8 cellular contexts compared by ENCODE assay signal in the genomic region with DNA sequence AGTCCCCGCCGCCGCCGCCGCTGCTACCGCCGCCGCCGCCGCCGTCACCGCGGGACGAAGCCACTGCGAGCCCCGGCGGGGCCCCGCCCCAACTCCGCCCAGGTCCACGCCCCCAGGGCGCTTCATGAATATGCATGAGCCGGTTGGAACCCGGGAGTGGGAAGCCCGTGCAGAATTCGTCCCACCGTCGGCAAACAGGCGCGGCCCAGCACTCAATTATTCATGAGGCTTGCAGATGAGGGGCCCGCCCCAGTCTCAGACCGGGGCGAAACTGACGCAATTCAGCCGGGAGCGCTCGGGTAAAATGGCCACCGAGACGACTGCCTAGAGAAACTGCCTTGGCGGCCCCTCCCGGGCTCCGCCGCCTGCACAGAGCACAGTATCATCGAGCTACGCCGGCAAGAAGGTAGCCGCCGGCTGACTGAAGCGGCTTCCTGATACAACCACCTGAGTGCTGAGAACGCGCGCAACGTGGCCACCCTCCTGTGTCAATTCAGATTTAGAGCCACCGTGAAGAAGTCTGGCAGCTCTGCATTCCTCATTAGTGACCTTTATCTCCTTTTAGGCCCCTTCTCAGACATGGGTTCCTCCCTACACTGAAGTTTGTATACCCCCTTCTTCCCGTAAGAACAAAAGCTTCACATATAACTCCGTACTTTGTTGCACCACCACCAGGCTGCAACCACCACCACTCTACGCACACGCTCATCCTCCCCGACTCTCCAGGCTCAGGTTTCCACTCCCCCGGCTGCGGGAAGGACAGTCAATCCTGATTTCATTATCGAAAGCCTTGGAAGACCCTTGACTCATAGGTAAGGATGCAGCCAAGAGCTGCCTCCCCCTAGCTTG. TPM values are rescaled to one million over a fixed set of nuclear protein-coding genes. Genes with fewer than 3 reads are reported as not detected.
A peak's percentile ranks its signal among the peaks of the same experiment; 100 is the strongest.
DNase-seq lines count a peak whose midpoint lies in the region; ATAC-seq and TF ChIP-seq lines count a peak whose summit lies in the region.

Gene TNKS1BP1, minus strand, starts transcription at position 67 of the 849 bp plus-strand sequence. CDS start 3,067 bp downstream, outside the sequence.

- peak within 1 kb of the TSS; percentile 70 to 71 for H3K4me3 ChIP-seq in left lung

- peak; percentile 97 for DNase-seq in NCI-H748 (lab: John Stamatoyannopoulos, UW; ENCODE audit: unreplicated experiment)
- DNase-seq in activated CD4-positive, alpha-beta T cell treated with anti-CD3 and anti-CD28 coated beads, Interleukin-2, amount 50 U/mL, for 48 hours: peak; percentile 91 to 93
- peak; percentile 97 for DNase-seq in dermis blood vessel endothelial cell
- peak; percentile 98 to 99 for DNase-seq in left lung
- peak; percentile 89 for DNase-seq in stimulated activated CD4-positive, alpha-beta T cell treated with anti-CD3 and anti-CD28 coated beads, Interleukin-2, amount 100 ng/mL, for 4 hours (ENCODE audit: low read depth)

- intact Hi-C loops in left lung (cut with DNase I): no loop called here

- H3K9me3 ChIP-seq in left lung: no peaks in the 10 kb centered on the region

- no peaks in the 10 kb centered on the region for H3K27me3 ChIP-seq in left lung

- peaks cover 31 to 54% of the 10 kb centered on the region in 2 donors for H3K4me1 ChIP-seq in left lung

- TF ChIP-seq CTCF in C4-2B (conservative IDR thresholded peaks at IDR 0.05) (no peak), left lung (IDR thresholded peaks at IDR 0.05) (no peak)

- peaks cover 0 to 50% of the 10 kb centered on the region in 2 donors for H3K36me3 ChIP-seq in left lung

- H3K27ac ChIP-seq in C4-2B (peak within 1 kb of the TSS; percentile 94), left lung (peak within 1 kb of the TSS; percentile 95 to 96)

- ATAC-seq in GM19372 (IDR thresholded peaks at IDR 0.05; ENCODE audit: low read depth, unreplicated experiment) (peak; percentile 87), HG03521 (IDR thresholded peaks at IDR 0.05; ENCODE audit: unreplicated experiment) (peak; percentile 91), left lung (peak; percentile 79)

RNA-seq across cellular contexts. Expression of gene TNKS1BP1, which starts in this region (rescaled TPM):
- total RNA-seq in dermis blood vessel endothelial cell: 74.3 and 79.6 TPM in 2 replicates
- 100 to 1,000 TPM; 156 to 203 TPM for total RNA-seq in left lung

Comparison
In these comparisons a context has a peak if more than half of its experiments do, and no peak if none do; other contexts are left out.
1. Peak in every context shown above with its lines: DNase-seq, ATAC-seq, H3K4me3 ChIP-seq and H3K27ac ChIP-seq.